9 cellular contexts compared by ENCODE assay signal in the genomic region with DNA sequence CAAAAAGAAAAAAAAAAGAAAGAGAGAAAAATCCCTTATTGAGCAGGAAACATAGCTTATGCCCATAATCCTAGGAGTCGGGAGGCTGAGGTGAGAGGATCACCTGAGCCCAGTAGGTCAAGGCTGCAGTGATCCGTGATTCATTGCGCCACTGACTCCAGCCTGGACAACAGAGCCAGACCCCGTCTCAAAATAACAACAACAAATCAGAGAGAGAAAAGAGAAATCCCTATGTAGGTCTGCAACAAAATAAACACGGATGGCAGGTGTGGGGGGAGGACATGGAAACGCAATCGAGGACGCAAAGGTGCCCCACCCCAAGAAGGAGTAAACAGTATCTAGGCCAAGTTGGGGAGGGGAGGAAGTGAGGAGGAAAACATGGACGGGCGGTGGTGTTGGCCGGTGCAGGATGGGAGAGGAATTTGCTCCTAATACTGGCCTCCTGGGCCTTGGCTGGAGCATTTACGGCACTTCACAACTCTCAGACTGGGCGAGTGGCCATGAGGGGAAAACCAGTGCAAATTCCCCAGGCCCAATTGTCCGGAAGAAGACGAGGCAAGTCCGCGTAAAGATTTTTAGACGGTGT. TPM values are rescaled to one million over a fixed set of nuclear protein-coding genes. Genes with fewer than 3 reads are reported as not detected.
DNase-seq lines count a peak whose midpoint lies in the region; ATAC-seq and TF ChIP-seq lines count a peak whose summit lies in the region.
"Had no signal": no experiment of that assay in that cellular context is flagged by ENCODE, and none has a peak within 500 bp of the region (broad histone marks: within the 10 kb centered on the region; RNA-seq: fewer than 3 reads in every experiment).

No MANE protein-coding gene starts in this region.

- POLR2A ChIA-PET in Caco-2 (lab: Charles Lee), result interaction anchor here (0.6 to 2.2 kb wide), 19 partner anchors 10 to 345 kb away, joined by 3 to 34 read pairs (median 5); a partner anchor contains a TSS

- TF ChIP-seq CTCF in Caco-2 (IDR thresholded peaks at IDR 0.05; ENCODE audit: insufficient read depth in 1 of 2, low read depth in 1 of 2, low read length in 1 of 2, severe bottlenecking in 1 of 2, unreplicated experiment in 1 of 2) (no peak), LNCaP clone FGC (IDR thresholded peaks at IDR 0.05; ENCODE audit: control insufficient read depth, extremely low read depth, insufficient read depth) (no peak), chondrocyte (IDR thresholded peaks at IDR 0.05) (no peak), GM10266 (IDR thresholded peaks at IDR 0.05; ENCODE audit: control insufficient read depth, insufficient read depth, low read depth, missing control alignments) (no peak)

- DNase-seq in Caco-2 (no peak), LNCaP clone FGC (ENCODE audit: low read depth) (no peak), chondrocyte (ENCODE audit: low spot score) (peak; percentile 42), GM10266 (ENCODE audit: extremely low spot score) (no peak), D341Med (ENCODE audit: low spot score) (no peak), DMS79 treated with DMSO at 0.1 percent for 48 hours (lab: John Stamatoyannopoulos, UW) (no peak)

- H3K4me1 Mint-ChIP-seq in Caco-2 (ENCODE audit: low read depth, unreplicated experiment), result peaks cover 33% of the 10 kb centered on the region
- H3K4me1 Mint-ChIP-seq in chondrocyte (ENCODE audit: low read depth), result peaks cover 64% of the 10 kb centered on the region

- no peaks in the 10 kb centered on the region for H3K27me3 ChIP-seq in Caco-2 (replicated peaks; ENCODE audit: control insufficient read depth, insufficient read depth, low read length)
- H3K27me3 ChIP-seq in muscle layer of colon (ENCODE audit: control insufficient read depth in 1 of 2, insufficient read depth in 2 of 2, low read length in 2 of 2), result no peaks in the 10 kb centered on the region

- H3K4me1 ChIP-seq in Caco-2 (peaks cover 26% of the 10 kb centered on the region), muscle layer of colon (ENCODE audit: insufficient read depth, low read length) (peaks cover 33% of the 10 kb centered on the region)

- no peak overlapping the region for H3K4me3 ChIP-seq in Caco-2 (ENCODE audit: low read depth, low read length)
- peak overlapping the region; percentile 97 for H3K4me3 ChIP-seq in LNCaP clone FGC (ENCODE audit: low read depth, low read length)
- H3K4me3 ChIP-seq in muscle layer of colon (ENCODE audit: low read depth in 1 of 2, low read length in 2 of 2), result peak overlapping the region; percentile 97 to 98

- H3K9me3 ChIP-seq in Caco-2 (no peaks in the 10 kb centered on the region), muscle layer of colon (ENCODE audit: low read length) (no peaks in the 10 kb centered on the region)

- H3K27ac Mint-ChIP-seq in Caco-2 (ENCODE audit: unreplicated experiment) (peak overlapping the region; percentile 99), chondrocyte (ENCODE audit: unreplicated experiment) (peak overlapping the region; percentile 100)

- H3K36me3 ChIP-seq in Caco-2 (ENCODE audit: control insufficient read depth, insufficient read depth, low read length), result peaks cover 3% of the 10 kb centered on the region
- H3K36me3 ChIP-seq in muscle layer of colon (ENCODE audit: insufficient read depth, low read length), result peaks cover 21% of the 10 kb centered on the region

- intact Hi-C loops in Caco-2 (cut with micrococcal nuclease; ENCODE audit: unreplicated experiment), result loop anchor here (5.0 kb wide), 1 partner anchor 109 kb away; no protein-coding TSS in a partner anchor

- peaks cover 5% of the 10 kb centered on the region for H3K9me3 Mint-ChIP-seq in Caco-2 (ENCODE audit: unreplicated experiment)
- no peaks in the 10 kb centered on the region for H3K9me3 Mint-ChIP-seq in chondrocyte (ENCODE audit: low read depth)

- H3K27ac ChIP-seq in muscle layer of colon (ENCODE audit: low read depth, low read length), result peak overlapping the region; percentile 100

- peaks cover 50% of the 10 kb centered on the region for H3K36me3 Mint-ChIP-seq in Caco-2 (ENCODE audit: insufficient read depth, unreplicated experiment)
- H3K36me3 Mint-ChIP-seq in chondrocyte (ENCODE audit: low read depth), result peaks cover 18% of the 10 kb centered on the region

- H3K9ac ChIP-seq in muscle layer of colon (ENCODE audit: low read length), result no peak overlapping the region

- ATAC-seq in GM21529 (IDR thresholded peaks at IDR 0.05; ENCODE audit: unreplicated experiment), result no peak

- H3K4me3 Mint-ChIP-seq in Caco-2 (ENCODE audit: unreplicated experiment) (peak overlapping the region; percentile 98), chondrocyte (ENCODE audit: unreplicated experiment) (peak overlapping the region; percentile 99)

- CTCF ChIA-PET in Caco-2 (lab: Charles Lee), result interaction anchor here (0.6 to 2.1 kb wide), 9 partner anchors 15 to 125 kb away, joined by 3 to 16 read pairs (median 5); a partner anchor contains a TSS

- BruUV-seq in Caco-2 (replicated peaks; lab: Mats Ljungman, UMichigan), result no TSS peak

- H3K27me3 Mint-ChIP-seq in Caco-2 (ENCODE audit: insufficient read depth, unreplicated experiment) (no peaks in the 10 kb centered on the region), chondrocyte (ENCODE audit: low read depth) (no peaks in the 10 kb centered on the region)

RNA-seq across cellular contexts. Expression of a gene that starts 0.6 kb away (rescaled TPM):
- total RNA-seq in Caco-2 (2022) (85.1 and 90.6 TPM in 2 replicates), chondrocyte (44.4 to 56.9 TPM (median 47.9 TPM) in 3 replicates)

RNA-seq across cellular contexts. Expression of a gene that starts 5.0 kb away (rescaled TPM):
- total RNA-seq in Caco-2 (2022), result 12.6 and 18.1 TPM in 2 replicates
- total RNA-seq in chondrocyte, result 1.2 to 1.5 TPM (median 1.3 TPM) in 3 replicates

RNA-seq across cellular contexts. Expression of a gene that starts 5.9 kb away (rescaled TPM):
- total RNA-seq in Caco-2 (2022), result 198 and 238 TPM in 2 replicates
- total RNA-seq in chondrocyte, result 98.2 to 113 TPM (median 98.4 TPM) in 3 replicates

RNA-seq across cellular contexts. Expression of a gene that starts 17.1 kb away (rescaled TPM):
- total RNA-seq in Caco-2 (2022) (510 and 624 TPM in 2 replicates), chondrocyte (not detected in 3 replicates)
- total RNA-seq: myocyte had no signal

RNA-seq across cellular contexts. Expression of a gene that starts 20.3 kb away (rescaled TPM):
- total RNA-seq in Caco-2 (2022), result 220 and 243 TPM in 2 replicates
- 111 to 122 TPM (median 115 TPM) in 3 replicates for total RNA-seq in chondrocyte
